33 cellular contexts compared by ENCODE assay signal in genomic region chrX:85089321-85089840, GRCh38.
"Had no signal": no experiment of that assay in that cellular context is flagged by ENCODE, and none has a peak within 500 bp of the region (broad histone marks: within the 10 kb centered on the region; RNA-seq: fewer than 3 reads in every experiment).

No MANE protein-coding gene starts in this region.

- H3K27me3 ChIP-seq: MG63 had no signal

- H3K4me3 ChIP-seq: MG63 had no signal

- DNase-seq: Karpas-422, Kasumi-1, MG63, MM.1S, MV-4-11, NCI-H1048, NCI-H1092, NCI-H1092 treated with DMSO at 0.1 percent for 48 hours, NCI-H1105, NCI-H1105 treated with DMSO at 0.1 percent for 48 hours, NCI-H1417 treated with DMSO at 0.1 percent for 48 hours, NCI-H1436, NCI-H1436 treated with DMSO at 0.1 percent for 48 hours, NCI-H1694, NCI-H1694 treated with DMSO at 0.1 percent for 48 hours, NCI-H187, NCI-H187 treated with DMSO at 0.1 percent for 48 hours, NCI-H1930, NCI-H2029, NCI-H2029 treated with DMSO at 0.1 percent for 48 hours, NCI-H2081, NCI-H2081 treated with DMSO at 0.1 percent for 48 hours, NCI-H2107, NCI-H2171, NCI-H2171 treated with DMSO at 0.1 percent for 48 hours, NCI-H2227 treated with DMSO at 0.1 percent for 48 hours, NCI-H226, NCI-H345, NCI-H446, NCI-H446 treated with DMSO at 0.1 percent for 48 hours, NCI-H510A, NCI-H510A treated with DMSO at 0.1 percent for 48 hours, NCI-H524 had no signal

- H3K36me3 ChIP-seq: MG63 had no signal

- H3K9me3 ChIP-seq: MG63 had no signal
